In the genomic region with DNA sequence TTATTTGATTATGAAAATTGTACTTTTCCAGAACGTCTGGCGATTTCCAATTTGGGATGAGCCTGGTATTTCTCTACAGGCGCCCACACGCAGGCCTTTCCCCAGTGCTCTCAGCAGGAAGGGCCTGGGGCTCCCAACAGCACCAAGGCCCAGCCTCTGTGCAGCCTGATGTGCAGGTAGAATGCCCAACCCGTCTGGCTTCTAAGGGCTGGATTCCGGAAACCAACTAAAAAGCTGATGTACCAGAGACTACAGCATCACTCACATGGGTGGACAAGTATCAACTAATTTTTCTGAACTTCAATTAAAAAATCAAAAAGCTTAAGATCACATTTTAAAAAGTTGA, we compare ENCODE assay signal across 21 cellular contexts. TPM values are rescaled to one million over a fixed set of nuclear protein-coding genes. Genes with fewer than 3 reads are reported as not detected.
DNase-seq lines count a peak whose midpoint lies in the region; ATAC-seq and TF ChIP-seq lines count a peak whose summit lies in the region.
"Had no signal": no experiment of that assay in that cellular context is flagged by ENCODE, and none has a peak within 500 bp of the region (broad histone marks: within the 10 kb centered on the region; RNA-seq: fewer than 3 reads in every experiment).

No MANE protein-coding gene starts in this region.

- no peak overlapping the region for H2BK15ac ChIP-seq in mesenchymal stem cell (ENCODE audit: low read depth, poor library complexity, severe bottlenecking)

- DNase-seq in Peyer's patch (peak in 2 of 3 donors; percentile 22 to 29), colonic mucosa (no peak), mesenchymal stem cell (no peak), upper lobe of left lung (no peak), GF-D8 (lab: John Stamatoyannopoulos, UW) (no peak)
- DNase-seq: activated CD4-positive, alpha-beta T cell treated with anti-CD3 and anti-CD28 coated beads for 4 hours; brain microvascular endothelial cell; left cardiac atrium; NCI-H1436; NCI-H2171; stimulated activated naive CD4-positive, alpha-beta T cell; upper lobe of right lung had no signal

- no peak overlapping the region for H3K4ac ChIP-seq in mesenchymal stem cell (ENCODE audit: low read depth in 1 of 2, low read length in 2 of 2)

- TF ChIP-seq EP300 in upper lobe of left lung (IDR thresholded peaks at IDR 0.05): no peak

- H2BK120ac ChIP-seq in mesenchymal stem cell (ENCODE audit: low read depth, low read length): no peak overlapping the region

- H3K27me3 ChIP-seq in Peyer's patch (no peaks in the 10 kb centered on the region), colonic mucosa (no peaks in the 10 kb centered on the region), mesenchymal stem cell (ENCODE audit: control insufficient read depth in 1 of 2, insufficient read depth in 1 of 2, low read length in 2 of 2) (no peaks in the 10 kb centered on the region), upper lobe of left lung (no peaks in the 10 kb centered on the region)
- H3K27me3 ChIP-seq: brain microvascular endothelial cell, right atrium auricular region, upper lobe of right lung had no signal

- intact Hi-C loops in colonic mucosa (cut with DNase I): no loop called here

- H3K9ac ChIP-seq in colonic mucosa (ENCODE audit: low read depth in 2 of 2, low read length in 2 of 2) (peak overlapping the region in 1 of 2 donors; percentile 57), mesenchymal stem cell (ENCODE audit: low read length) (peak overlapping the region; percentile 60)

- no peaks in the 10 kb centered on the region for H3K36me3 ChIP-seq in Peyer's patch
- no peaks in the 10 kb centered on the region for H3K36me3 ChIP-seq in colonic mucosa
- H3K36me3 ChIP-seq in mesenchymal stem cell (ENCODE audit: control insufficient read depth in 1 of 2, insufficient read depth in 2 of 2, low read depth in 1 of 2, low read length in 2 of 2): peaks cover 0 to 7% of the 10 kb centered on the region in 2 experiments
- H3K36me3 ChIP-seq in upper lobe of left lung: no peaks in the 10 kb centered on the region
- H3K36me3 ChIP-seq: brain microvascular endothelial cell, neutrophil, right atrium auricular region, upper lobe of right lung had no signal

- H3K4me2 ChIP-seq in mesenchymal stem cell (ENCODE audit: low read length, poor library complexity, severe bottlenecking): no peak overlapping the region

- H2BK12ac ChIP-seq in mesenchymal stem cell (ENCODE audit: low read length in 2 of 2): no peak overlapping the region

- no peak overlapping the region for H2AK5ac ChIP-seq in mesenchymal stem cell (ENCODE audit: low read length, severe bottlenecking)

- no peak overlapping the region for H3K23ac ChIP-seq in mesenchymal stem cell (ENCODE audit: low read length in 2 of 2)

- H3K27ac ChIP-seq in Peyer's patch (peak overlapping the region in 3 of 4 donors; percentile 15 to 42 (median 35)), colonic mucosa (peak overlapping the region; percentile 58), mesenchymal stem cell (ENCODE audit: low read length, poor library complexity, severe bottlenecking) (no peak overlapping the region), temporal lobe (ENCODE audit: low read depth, low read length) (peak overlapping the region; percentile 58), upper lobe of left lung (no peak overlapping the region)
- H3K27ac ChIP-seq: brain microvascular endothelial cell, neutrophil, right atrium auricular region, upper lobe of right lung had no signal

- H3K9me3 ChIP-seq in Peyer's patch: no peaks in the 10 kb centered on the region
- H3K9me3 ChIP-seq in colonic mucosa: no peaks in the 10 kb centered on the region
- no peaks in the 10 kb centered on the region for H3K9me3 ChIP-seq in mesenchymal stem cell (ENCODE audit: control insufficient read depth, low read length)
- no peaks in the 10 kb centered on the region for H3K9me3 ChIP-seq in upper lobe of left lung
- H3K9me3 ChIP-seq: neutrophil, right atrium auricular region, upper lobe of right lung had no signal

- TF ChIP-seq CTCF in Peyer's patch (IDR thresholded peaks at IDR 0.05) (no peak), colonic mucosa (IDR thresholded peaks at IDR 0.05) (no peak), upper lobe of left lung (IDR thresholded peaks at IDR 0.05) (no peak)

- H4K8ac ChIP-seq in mesenchymal stem cell (ENCODE audit: low read length): no peak overlapping the region

- no peak for TF ChIP-seq POLR2A in Peyer's patch (IDR thresholded peaks at IDR 0.05)
- no peak for TF ChIP-seq POLR2A in upper lobe of left lung (IDR thresholded peaks at IDR 0.05)

- ATAC-seq in GM21515 (IDR thresholded peaks at IDR 0.05; ENCODE audit: unreplicated experiment): no peak
- no peak for ATAC-seq in upper lobe of left lung (ENCODE audit: low FRiP score in 2 of 2)
- no peak for ATAC-seq in GM18519 (IDR thresholded peaks at IDR 0.05; ENCODE audit: low FRiP score, unreplicated experiment)
- ATAC-seq: upper lobe of right lung had no signal

- H3K4me1 ChIP-seq in Peyer's patch (peaks cover 0 to 32% (median 0%) of the 10 kb centered on the region in 4 donors), colonic mucosa (peaks cover 21% of the 10 kb centered on the region), mesenchymal stem cell (ENCODE audit: control insufficient read depth, insufficient read depth, low read depth, low read length) (peaks cover 9% of the 10 kb centered on the region), upper lobe of left lung (peaks cover 6 to 27% (median 16%) of the 10 kb centered on the region in 4 donors)

- no peak overlapping the region for H3K4me3 ChIP-seq in Peyer's patch
- no peak overlapping the region for H3K4me3 ChIP-seq in colonic mucosa
- peak overlapping the region in 1 of 2 experiments; percentile 14 for H3K4me3 ChIP-seq in mesenchymal stem cell (ENCODE audit: insufficient read depth in 1 of 2, low read depth in 1 of 2, low read length in 2 of 2)
- H3K4me3 ChIP-seq in upper lobe of left lung: no peak overlapping the region
- H3K4me3 ChIP-seq: right atrium auricular region, upper lobe of right lung had no signal

- H3K79me1 ChIP-seq in mesenchymal stem cell (replicated peaks; ENCODE audit: low read length, poor library complexity, severe bottlenecking): peaks cover 6% of the 10 kb centered on the region

- no peak overlapping the region for H4K91ac ChIP-seq in mesenchymal stem cell (ENCODE audit: low read length)

- no peak overlapping the region for H2AFZ ChIP-seq in mesenchymal stem cell (ENCODE audit: low read depth, low read length)

- no peak overlapping the region for H3K14ac ChIP-seq in mesenchymal stem cell (ENCODE audit: low read length in 2 of 2)

- H2BK5ac ChIP-seq in mesenchymal stem cell (ENCODE audit: low read depth, low read length, poor library complexity, severe bottlenecking): no peak overlapping the region

- peak overlapping the region in 1 of 2 experiments; percentile 44 for H3K18ac ChIP-seq in mesenchymal stem cell (ENCODE audit: low read depth in 1 of 2, low read length in 2 of 2)

- WGBS in mesenchymal stem cell: 63% methylated on average over 6 of the region's 6 CpGs
- WGBS in upper lobe of left lung, 2 donors: 75 to 76% methylated on average over 6 of the region's 6 CpGs

RNA-seq across cellular contexts. Expression of gene CDC42BPB, which starts 25.8 kb away (rescaled TPM):
- total RNA-seq in Peyer's patch (100 to 1,000 TPM; 145 to 255 (median 197) TPM), colonic mucosa (10 to 100 TPM; 67.9 to 83.8 TPM), temporal lobe (84.3 TPM), upper lobe of left lung (100 to 1,000 TPM; 108 to 268 (median 124) TPM)
- 64.0 TPM for polyA plus RNA-seq in mesenchymal stem cell (2013, experiment 1 of 2)
- polyA plus RNA-seq in mesenchymal stem cell (2013, experiment 2 of 2): 61.5 TPM

RNA-seq across cellular contexts. Expression of gene LBHD2, which starts 52.5 kb away (rescaled TPM):
- total RNA-seq in Peyer's patch (not detected), colonic mucosa (not detected), temporal lobe (not detected), upper lobe of left lung (not detected)
- polyA plus RNA-seq in mesenchymal stem cell (2013, experiment 1 of 2): not detected
- not detected for polyA plus RNA-seq in mesenchymal stem cell (2013, experiment 2 of 2)
- total RNA-seq: epithelial cell of proximal tubule, G401, mononuclear cell, right atrium auricular region, upper lobe of right lung had no signal
- polyA plus RNA-seq: BJ had no signal

Comparison
In these comparisons a context has a peak if more than half of its experiments do, and no peak if none do; other contexts are left out.
1. DNase-seq: peak in Peyer's patch (2 of 3); none in colonic mucosa (single experiment), mesenchymal stem cell (single experiment), upper lobe of left lung (0 of 2) and GF-D8 (single experiment).
2. H3K27ac ChIP-seq: peak in Peyer's patch (3 of 4), colonic mucosa (single experiment) and temporal lobe (single experiment); none in mesenchymal stem cell (single experiment) and upper lobe of left lung (0 of 4).